Comparison of ENCODE assay signal across 33 cellular contexts in genomic region chr17:13883659-13884058, GRCh38.
"Had no signal": no experiment of that assay in that cellular context is flagged by ENCODE, and none has a peak within 500 bp of the region (broad histone marks: within the 10 kb centered on the region; RNA-seq: fewer than 3 reads in every experiment).

No MANE protein-coding gene starts in this region.

- H3K4me1 ChIP-seq: adrenal gland, body of pancreas, breast epithelium had no signal

- H3K4me3 ChIP-seq: adrenal gland, body of pancreas, breast epithelium had no signal

- H3K9me3 ChIP-seq: adrenal gland, body of pancreas, breast epithelium had no signal

- H3K36me3 ChIP-seq: adrenal gland, brain microvascular endothelial cell, breast epithelium had no signal

- H3K27ac ChIP-seq: adrenal gland, body of pancreas, brain microvascular endothelial cell, breast epithelium, VCaP had no signal

- DNase-seq: activated B cell treated with CpG ODN at 0.5 μM for 24 hours; activated CD4-positive, alpha-beta memory T cell treated with anti-CD3 and anti-CD28 coated beads for 36 hours; activated CD4-positive, alpha-beta T cell treated with anti-CD3 and anti-CD28 coated beads for 48 hours; activated CD4-positive, alpha-beta T cell treated with anti-CD3 and anti-CD28 coated beads, Interleukin-2, amount 50 U/mL, for 1 hour; activated CD4-positive, alpha-beta T cell treated with anti-CD3 and anti-CD28 coated beads, Interleukin-2, amount 50 U/mL, for 4 hours; activated CD4-positive, CD25-positive, alpha-beta regulatory T cell treated with anti-CD3 and anti-CD28 coated beads, Interleukin-2, amount 50 U/mL, for 72 hours; activated CD8-positive, alpha-beta memory T cell treated with anti-CD3 and anti-CD28 coated beads, Interleukin-2, amount 50 U/mL, for 4 hours; activated CD8-positive, alpha-beta T cell treated with anti-CD3 and anti-CD28 coated beads for 36 hours; activated effector memory CD4-positive, alpha-beta T cell treated with anti-CD3 and anti-CD28 coated beads, Interleukin-2, amount 50 U/mL, for 16 hours; activated gamma-delta T cell treated with Interleukin-2 at 50 U/mL for 16 hours; activated naive CD4-positive, alpha-beta T cell; activated naive CD4-positive, alpha-beta T cell treated with anti-CD3 and anti-CD28 coated beads for 36 hours; activated naive CD4-positive, alpha-beta T cell treated with anti-CD3 and anti-CD28 coated beads, Interleukin-2, amount 50 U/mL, for 16 hours; activated naive CD8-positive, alpha-beta T cell treated with anti-CD3 and anti-CD28 coated beads for 36 hours; activated T-cell treated with anti-CD3 and anti-CD28 coated beads for 4 hours; activated T-cell treated with anti-CD3 and anti-CD28 coated beads, Interleukin-2, amount 50 U/mL, for 1 hour; activated T-cell treated with anti-CD3 and anti-CD28 coated beads, Interleukin-2, amount 50 U/mL, for 4 hours; activated T-cell treated with anti-CD3 and anti-CD28 coated beads, Interleukin-2, amount 50 U/mL, for 72 hours; adrenal gland; amniotic stem cell; aorta; body of pancreas; brain microvascular endothelial cell; central memory CD4-positive, alpha-beta T cell; T-helper 1 cell; T-helper 2 cell; T-helper 9 cell had no signal

- ATAC-seq: activated CD8-positive, alpha-beta T cell treated with anti-CD3 and anti-CD28 coated beads for 36 hours; activated naive CD4-positive, alpha-beta T cell treated with anti-CD3 and anti-CD28 coated beads, Interleukin-2, amount 50 U/mL, for 72 hours; activated T-cell treated with anti-CD3 and anti-CD28 coated beads, Interleukin-2, amount 50 U/mL, for 4 hours; activated T-cell treated with anti-CD3 and anti-CD28 coated beads, Interleukin-2, amount 50 U/mL, for 72 hours; activated T-helper 17 cell treated with anti-CD3 and anti-CD28 coated beads, Interleukin-2, amount 50 U/mL, for 72 hours; body of pancreas had no signal

- H3K27me3 ChIP-seq: adrenal gland, body of pancreas, brain microvascular endothelial cell, breast epithelium had no signal

- FAIRE-seq: astrocyte, TTC549 had no signal
